43 cellular contexts compared by ENCODE assay signal in genomic region chr7:142904128-142904527, GRCh38. TPM values are rescaled to one million over a fixed set of nuclear protein-coding genes. Genes with fewer than 3 reads are reported as not detected.
"Had no signal": no experiment of that assay in that cellular context is flagged by ENCODE, and none has a peak within 500 bp of the region (broad histone marks: within the 10 kb centered on the region; RNA-seq: fewer than 3 reads in every experiment).

No MANE protein-coding gene starts in this region.

- H3K27me3 ChIP-seq: adrenal gland, ascending aorta, body of pancreas, brain microvascular endothelial cell, breast epithelium, cardiac muscle cell had no signal

- H3K27ac ChIP-seq: adrenal gland, ascending aorta, body of pancreas, brain microvascular endothelial cell, breast epithelium, cardiac muscle cell had no signal

- H3K36me3 ChIP-seq: adrenal gland, ascending aorta, brain microvascular endothelial cell, breast epithelium, cardiac muscle cell had no signal

- H3K4me1 Mint-ChIP-seq: activated naive CD4-positive, alpha-beta T cell treated with anti-CD3 and anti-CD28 coated beads, Interleukin-2, amount 10 ng/mL, durations not matched to agents 7 days and 5 days; activated naive CD4-positive, alpha-beta T cell treated with anti-CD3 and anti-CD28 coated beads, Interleukin-2, amount 50 U/mL, for 24 hours; activated naive CD8-positive, alpha-beta T cell treated with anti-CD3 and anti-CD28 coated beads for 36 hours; activated naive CD8-positive, alpha-beta T cell treated with anti-CD3 and anti-CD28 coated beads, Interleukin-2, amount 10 ng/mL, durations not matched to agents 7 days and 5 days; activated naive CD8-positive, alpha-beta T cell treated with anti-CD3 and anti-CD28 coated beads, Interleukin-2, amount 50 U/mL, for 24 hours; activated T-helper 17 cell treated with anti-CD3 and anti-CD28 coated beads, Interleukin-2, amount 50 U/mL, for 72 hours; brain; central memory CD8-positive, alpha-beta T cell had no signal

- H3K27me3 Mint-ChIP-seq: activated naive CD8-positive, alpha-beta T cell treated with anti-CD3 and anti-CD28 coated beads for 36 hours; brain had no signal

- H3K9me3 ChIP-seq: adrenal gland, ascending aorta, body of pancreas had no signal

- DNase-seq: activated effector memory CD4-positive, alpha-beta T cell treated with anti-CD3 and anti-CD28 coated beads, Interleukin-2, amount 50 U/mL, for 16 hours; activated effector memory CD4-positive, alpha-beta T cell treated with Interleukin-2 at 50 U/mL for 16 hours; activated gamma-delta T cell; activated gamma-delta T cell treated with Interleukin-2 at 50 U/mL for 16 hours; activated naive CD4-positive, alpha-beta T cell; activated naive CD4-positive, alpha-beta T cell treated with anti-CD3 and anti-CD28 coated beads for 36 hours; activated naive CD4-positive, alpha-beta T cell treated with anti-CD3 and anti-CD28 coated beads, Interleukin-2, amount 10 ng/mL, durations not matched to agents 7 days and 5 days; activated naive CD4-positive, alpha-beta T cell treated with anti-CD3 and anti-CD28 coated beads, Interleukin-2, amount 50 U/mL, for 16 hours; activated naive CD4-positive, alpha-beta T cell treated with Interleukin-2 at 50 U/mL for 16 hours; activated naive CD8-positive, alpha-beta T cell treated with anti-CD3 and anti-CD28 coated beads for 36 hours; activated naive CD8-positive, alpha-beta T cell treated with anti-CD3 and anti-CD28 coated beads, Interleukin-2, amount 10 ng/mL, durations not matched to agents 7 days and 5 days; activated naive CD8-positive, alpha-beta T cell treated with anti-CD3 and anti-CD28 coated beads, Interleukin-2, amount 50 U/mL, for 24 hours; activated T-cell treated with anti-CD3 and anti-CD28 coated beads for 4 hours; activated T-cell treated with anti-CD3 and anti-CD28 coated beads, Interleukin-2, amount 50 U/mL, for 1 hour; activated T-cell treated with anti-CD3 and anti-CD28 coated beads, Interleukin-2, amount 50 U/mL, for 24 hours; activated T-cell treated with anti-CD3 and anti-CD28 coated beads, Interleukin-2, amount 50 U/mL, for 4 hours; activated T-cell treated with anti-CD3 and anti-CD28 coated beads, Interleukin-2, amount 50 U/mL, for 48 hours; activated T-cell treated with anti-CD3 and anti-CD28 coated beads, Interleukin-2, amount 50 U/mL, for 72 hours; adrenal gland; amniotic stem cell; amygdala; anterior cingulate cortex; aorta; body of pancreas; brain microvascular endothelial cell; caudate nucleus; central memory CD4-positive, alpha-beta T cell; cerebellar nuclear complex had no signal

- H3K36me3 Mint-ChIP-seq: activated naive CD4-positive, alpha-beta T cell treated with anti-CD3 and anti-CD28 coated beads, Interleukin-2, amount 10 ng/mL, durations not matched to agents 7 days and 5 days; activated naive CD4-positive, alpha-beta T cell treated with anti-CD3 and anti-CD28 coated beads, Interleukin-2, amount 50 U/mL, for 24 hours; activated naive CD4-positive, alpha-beta T cell treated with anti-CD3 and anti-CD28 coated beads, Interleukin-2, amount 50 U/mL, for 72 hours; activated naive CD8-positive, alpha-beta T cell treated with anti-CD3 and anti-CD28 coated beads, Interleukin-2, amount 10 ng/mL, durations not matched to agents 7 days and 5 days; brain had no signal

- H3K4me3 Mint-ChIP-seq: activated naive CD4-positive, alpha-beta T cell treated with anti-CD3 and anti-CD28 coated beads for 36 hours; activated naive CD4-positive, alpha-beta T cell treated with anti-CD3 and anti-CD28 coated beads, Interleukin-2, amount 10 ng/mL, durations not matched to agents 7 days and 5 days; activated naive CD4-positive, alpha-beta T cell treated with anti-CD3 and anti-CD28 coated beads, Interleukin-2, amount 50 U/mL, for 24 hours; activated naive CD8-positive, alpha-beta T cell; activated naive CD8-positive, alpha-beta T cell treated with anti-CD3 and anti-CD28 coated beads for 36 hours; activated naive CD8-positive, alpha-beta T cell treated with anti-CD3 and anti-CD28 coated beads, Interleukin-2, amount 10 ng/mL, durations not matched to agents 7 days and 5 days; activated naive CD8-positive, alpha-beta T cell treated with anti-CD3 and anti-CD28 coated beads, Interleukin-2, amount 50 U/mL, for 24 hours; activated T-cell treated with anti-CD3 and anti-CD28 coated beads, Interleukin-2, amount 50 U/mL, for 24 hours; activated T-cell treated with anti-CD3 and anti-CD28 coated beads, Interleukin-2, amount 50 U/mL, for 4 hours; activated T-cell treated with anti-CD3 and anti-CD28 coated beads, Interleukin-2, amount 50 U/mL, for 72 hours; activated T-helper 1 cell treated with anti-CD3 and anti-CD28 coated beads, Interleukin-12 subunit alpha, Interleukin-12 subunit beta, Interleukin-2, Interleukin-4 antibody, amounts not matched to agents 30 ng/mL and 10 ng/mL and 1 ng/mL, durations not matched to agents 14 hours and 24 hours and 36 hours; activated T-helper 17 cell treated with anti-CD3 and anti-CD28 coated beads, Interleukin-2, amount 50 U/mL, for 72 hours; brain; central memory CD8-positive, alpha-beta T cell had no signal

- H3K9me3 Mint-ChIP-seq: activated naive CD4-positive, alpha-beta T cell treated with anti-CD3 and anti-CD28 coated beads, Interleukin-2, amount 10 ng/mL, durations not matched to agents 7 days and 5 days; activated naive CD4-positive, alpha-beta T cell treated with anti-CD3 and anti-CD28 coated beads, Interleukin-2, amount 50 U/mL, for 24 hours; activated naive CD4-positive, alpha-beta T cell treated with anti-CD3 and anti-CD28 coated beads, Interleukin-2, amount 50 U/mL, for 72 hours; activated T-cell treated with anti-CD3 and anti-CD28 coated beads, Interleukin-2, amount 50 U/mL, for 24 hours; activated T-cell treated with anti-CD3 and anti-CD28 coated beads, Interleukin-2, amount 50 U/mL, for 4 hours; activated T-helper 1 cell treated with anti-CD3 and anti-CD28 coated beads, Interleukin-12 subunit alpha, Interleukin-12 subunit beta, Interleukin-2, Interleukin-4 antibody, amounts not matched to agents 30 ng/mL and 10 ng/mL and 1 ng/mL, durations not matched to agents 14 hours and 24 hours and 36 hours; activated T-helper 17 cell treated with anti-CD3 and anti-CD28 coated beads, Interleukin-2, amount 50 U/mL, for 72 hours; central memory CD8-positive, alpha-beta T cell had no signal

- H3K4me1 ChIP-seq: adrenal gland, ascending aorta, breast epithelium had no signal

- H3K4me3 ChIP-seq: adrenal gland, ascending aorta, body of pancreas, breast epithelium, cardiac muscle cell had no signal

- ATAC-seq: activated naive CD4-positive, alpha-beta T cell treated with anti-CD3 and anti-CD28 coated beads, Interleukin-2, amount 50 U/mL, for 72 hours; activated naive CD8-positive, alpha-beta T cell treated with anti-CD3 and anti-CD28 coated beads, Interleukin-2, amount 50 U/mL, for 24 hours; activated T-cell treated with anti-CD3 and anti-CD28 coated beads, Interleukin-2, amount 50 U/mL, for 4 hours; activated T-cell treated with anti-CD3 and anti-CD28 coated beads, Interleukin-2, amount 50 U/mL, for 72 hours; activated T-helper 17 cell treated with anti-CD3 and anti-CD28 coated beads, Interleukin-2, amount 50 U/mL, for 72 hours; body of pancreas had no signal

- H3K27ac Mint-ChIP-seq: activated naive CD4-positive, alpha-beta T cell treated with anti-CD3 and anti-CD28 coated beads for 36 hours; activated naive CD4-positive, alpha-beta T cell treated with anti-CD3 and anti-CD28 coated beads, Interleukin-2, amount 10 ng/mL, durations not matched to agents 7 days and 5 days; activated naive CD4-positive, alpha-beta T cell treated with anti-CD3 and anti-CD28 coated beads, Interleukin-2, amount 50 U/mL, for 24 hours; activated naive CD4-positive, alpha-beta T cell treated with anti-CD3 and anti-CD28 coated beads, Interleukin-2, amount 50 U/mL, for 72 hours; activated naive CD8-positive, alpha-beta T cell; activated naive CD8-positive, alpha-beta T cell treated with anti-CD3 and anti-CD28 coated beads for 36 hours; activated naive CD8-positive, alpha-beta T cell treated with anti-CD3 and anti-CD28 coated beads, Interleukin-2, amount 10 ng/mL, durations not matched to agents 7 days and 5 days; activated naive CD8-positive, alpha-beta T cell treated with anti-CD3 and anti-CD28 coated beads, Interleukin-2, amount 50 U/mL, for 24 hours; activated T-cell treated with anti-CD3 and anti-CD28 coated beads, Interleukin-2, amount 50 U/mL, for 24 hours; activated T-cell treated with anti-CD3 and anti-CD28 coated beads, Interleukin-2, amount 50 U/mL, for 72 hours; activated T-helper 1 cell treated with anti-CD3 and anti-CD28 coated beads, Interleukin-12 subunit alpha, Interleukin-12 subunit beta, Interleukin-2, Interleukin-4 antibody, amounts not matched to agents 30 ng/mL and 10 ng/mL and 1 ng/mL, durations not matched to agents 14 hours and 24 hours and 36 hours; activated T-helper 17 cell treated with anti-CD3 and anti-CD28 coated beads, Interleukin-2, amount 50 U/mL, for 72 hours; activated T-helper 2 cell treated with anti-CD3 and anti-CD28 coated beads, Interferon-gamma antibody, Interleukin-2, Interleukin-4, amounts not matched to agents 10 μg/mL and 5 μg/mL and 100 μg/mL, durations not matched to agents 14 hours and 24 hours and 36 hours; brain had no signal

RNA-seq across cellular contexts. Expression of gene TRPV6, which starts 18.6 kb away (rescaled TPM):
- total RNA-seq: activated naive CD4-positive, alpha-beta T cell treated with anti-CD3 and anti-CD28 coated beads for 36 hours; activated naive CD8-positive, alpha-beta T cell treated with anti-CD3 and anti-CD28 coated beads for 36 hours; activated naive CD8-positive, alpha-beta T cell treated with anti-CD3 and anti-CD28 coated beads, Interleukin-2, amount 10 ng/mL, durations not matched to agents 7 days and 5 days; activated T-cell treated with anti-CD3 and anti-CD28 coated beads, Interleukin-2, amount 50 U/mL, for 4 hours; activated T-helper 1 cell treated with anti-CD3 and anti-CD28 coated beads, Interleukin-12 subunit alpha, Interleukin-12 subunit beta, Interleukin-2, Interleukin-4 antibody, amounts not matched to agents 30 ng/mL and 10 ng/mL and 1 ng/mL, durations not matched to agents 14 hours and 24 hours and 36 hours; activated T-helper 2 cell treated with anti-CD3 and anti-CD28 coated beads, Interferon-gamma antibody, Interleukin-2, Interleukin-4, amounts not matched to agents 10 μg/mL and 5 μg/mL and 100 μg/mL, durations not matched to agents 14 hours and 24 hours and 36 hours; ascending aorta; cardiac septum had no signal
- polyA plus RNA-seq: cardiac muscle cell had no signal

RNA-seq across cellular contexts. Expression of gene TRPV5, which starts 29.4 kb away (rescaled TPM):
- total RNA-seq: activated naive CD4-positive, alpha-beta T cell treated with anti-CD3 and anti-CD28 coated beads for 36 hours; activated naive CD4-positive, alpha-beta T cell treated with anti-CD3 and anti-CD28 coated beads, Interleukin-2, amount 50 U/mL, for 72 hours; activated naive CD8-positive, alpha-beta T cell treated with anti-CD3 and anti-CD28 coated beads for 36 hours; activated naive CD8-positive, alpha-beta T cell treated with anti-CD3 and anti-CD28 coated beads, Interleukin-2, amount 10 ng/mL, durations not matched to agents 7 days and 5 days; activated T-cell treated with anti-CD3 and anti-CD28 coated beads, Interleukin-2, amount 50 U/mL, for 4 hours; activated T-helper 1 cell treated with anti-CD3 and anti-CD28 coated beads, Interleukin-12 subunit alpha, Interleukin-12 subunit beta, Interleukin-2, Interleukin-4 antibody, amounts not matched to agents 30 ng/mL and 10 ng/mL and 1 ng/mL, durations not matched to agents 14 hours and 24 hours and 36 hours; activated T-helper 2 cell treated with anti-CD3 and anti-CD28 coated beads, Interferon-gamma antibody, Interleukin-2, Interleukin-4, amounts not matched to agents 10 μg/mL and 5 μg/mL and 100 μg/mL, durations not matched to agents 14 hours and 24 hours and 36 hours; adrenal gland; aorta; ascending aorta; astrocyte; body of pancreas; bronchial epithelial cell; cardiac muscle cell; cardiac septum had no signal
- polyA plus RNA-seq: adrenal gland, aorta, cardiac muscle cell had no signal

RNA-seq across cellular contexts. Expression of gene LLCFC1, which starts 35.2 kb away (rescaled TPM):
- total RNA-seq: activated naive CD4-positive, alpha-beta T cell treated with anti-CD3 and anti-CD28 coated beads for 36 hours; activated naive CD4-positive, alpha-beta T cell treated with anti-CD3 and anti-CD28 coated beads, Interleukin-2, amount 50 U/mL, for 72 hours; activated naive CD8-positive, alpha-beta T cell treated with anti-CD3 and anti-CD28 coated beads for 36 hours; activated naive CD8-positive, alpha-beta T cell treated with anti-CD3 and anti-CD28 coated beads, Interleukin-2, amount 10 ng/mL, durations not matched to agents 7 days and 5 days; activated T-cell treated with anti-CD3 and anti-CD28 coated beads, Interleukin-2, amount 50 U/mL, for 4 hours; activated T-cell treated with anti-CD3 and anti-CD28 coated beads, Interleukin-2, amount 50 U/mL, for 72 hours; activated T-helper 1 cell treated with anti-CD3 and anti-CD28 coated beads, Interleukin-12 subunit alpha, Interleukin-12 subunit beta, Interleukin-2, Interleukin-4 antibody, amounts not matched to agents 30 ng/mL and 10 ng/mL and 1 ng/mL, durations not matched to agents 14 hours and 24 hours and 36 hours; activated T-helper 17 cell treated with anti-CD3 and anti-CD28 coated beads, Interleukin-2, amount 50 U/mL, for 72 hours; activated T-helper 2 cell treated with anti-CD3 and anti-CD28 coated beads, Interferon-gamma antibody, Interleukin-2, Interleukin-4, amounts not matched to agents 10 μg/mL and 5 μg/mL and 100 μg/mL, durations not matched to agents 14 hours and 24 hours and 36 hours; adrenal gland; aorta; ascending aorta; astrocyte; body of pancreas; breast epithelium; bronchial epithelial cell; cardiac muscle cell; cardiac septum had no signal
- polyA plus RNA-seq: adipose tissue, adrenal gland, aorta, cardiac muscle cell had no signal

RNA-seq across cellular contexts. Expression of gene KEL, which starts 58.0 kb away (rescaled TPM):
- total RNA-seq: activated T-helper 1 cell treated with anti-CD3 and anti-CD28 coated beads, Interleukin-12 subunit alpha, Interleukin-12 subunit beta, Interleukin-2, Interleukin-4 antibody, amounts not matched to agents 30 ng/mL and 10 ng/mL and 1 ng/mL, durations not matched to agents 14 hours and 24 hours and 36 hours; ascending aorta; astrocyte; bronchial epithelial cell had no signal
